In genomic region chr10:18610517-18610916, GRCh38 we compare ENCODE assay signal across 8 cellular contexts. TPM values are rescaled to one million over a fixed set of nuclear protein-coding genes. Genes with fewer than 3 reads are reported as not detected.
DNase-seq lines count a peak whose midpoint lies in the region; ATAC-seq, FAIRE-seq and TF ChIP-seq lines count a peak whose summit lies in the region.

No MANE protein-coding gene starts in this region.

- H3K18ac ChIP-seq in H1 (ENCODE audit: extremely low read depth, low read length) = no peak overlapping the region

- H3K4ac ChIP-seq in H1 (replicated peaks; ENCODE audit: insufficient read length, low read depth, low read length) = no peak overlapping the region

- no peak for TF ChIP-seq POLR2A in H1 (IDR thresholded peaks at IDR 0.05; ENCODE audit: control extremely low read depth in 1 of 2, low read depth in 2 of 2, low read length in 2 of 2)

- ATAC-seq in HG03280 (IDR thresholded peaks at IDR 0.05; ENCODE audit: unreplicated experiment) = no peak

- no peak overlapping the region for H3K23ac ChIP-seq in H1 (ENCODE audit: insufficient read length)

- no peaks in the 10 kb centered on the region; the same call in 1 of the 2 replicates for H3K79me1 ChIP-seq in H1 (ENCODE audit: low read depth, low read length)

- POLR2A ChIA-PET in H1 (lab: Charles Lee; ENCODE audit: partially characterized antibody) = no interaction called here

- no peak for TF ChIP-seq RAD21 in H1 (IDR thresholded peaks at IDR 0.05 in 1 of 2, conservative IDR thresholded peaks at IDR 0.05 in 1 of 2; ENCODE audit: low read depth in 2 of 2, low read length in 2 of 2)

- H3K36me3 ChIP-seq in H1 (ENCODE audit: control insufficient read depth in 2 of 4, insufficient read depth in 4 of 4, low read length in 3 of 4) = peaks cover 0 to 3% (median 0%) of the 10 kb centered on the region in 4 experiments; a peak in 4 of 8 replicates
- H3K36me3 ChIP-seq in mucosa of stomach (ENCODE audit: control insufficient read depth, insufficient read depth, low read length) = no peaks in the 10 kb centered on the region

- WGBS in H1 (ENCODE audit: extremely low coverage in 1 of 2, insufficient coverage in 1 of 2, insufficient read length in 1 of 2, insufficient replicate concordance in 2 of 2, low coverage in 1 of 2, low lambda C conversion rate in 2 of 2, missing lambda C conversion rate in 1 of 2), 2 experiments = 96% methylated on average over 3 of the region's 3 CpGs; no CpG with 5 or more reads in 1 of the 2 experiments

- H3K9ac ChIP-seq in H1 (replicated peaks in 1 of 4; ENCODE audit: extremely low read depth in 1 of 4, low read depth in 3 of 4, low read length in 3 of 4) = no peak overlapping the region
- H3K9ac ChIP-seq in mucosa of stomach (ENCODE audit: low read length) = peak overlapping the region; percentile 11

- H3K4me3 ChIP-seq in H1 (ENCODE audit: extremely low read depth in 1 of 4, insufficient read depth in 2 of 4, low read depth in 3 of 4, low read length in 4 of 4) = no peak overlapping the region
- no peak overlapping the region for H3K4me3 ChIP-seq in mucosa of stomach (ENCODE audit: low read length)

- H2BK20ac ChIP-seq in H1 (ENCODE audit: low read length) = no peak overlapping the region

- H3K9me3 ChIP-seq in H1 (ENCODE audit: insufficient read depth in 2 of 2, low read depth in 1 of 2, low read length in 1 of 2) (no peaks in the 10 kb centered on the region), mucosa of stomach (ENCODE audit: control insufficient read depth, low read length) (no peaks in the 10 kb centered on the region)

- H3K14ac ChIP-seq in H1 (ENCODE audit: insufficient read length) = no peak overlapping the region

- no peaks in the 10 kb centered on the region for H3K27me3 ChIP-seq in H1 (replicated peaks in 1 of 4; ENCODE audit: control insufficient read depth in 3 of 4, extremely low read depth in 1 of 4, insufficient read depth in 3 of 4, low read length in 3 of 4)
- H3K27me3 ChIP-seq in mucosa of stomach (ENCODE audit: control insufficient read depth, insufficient read depth, low read length) = no peaks in the 10 kb centered on the region

- H4K20me1 ChIP-seq in H1 (replicated peaks in 1 of 2; ENCODE audit: control insufficient read depth in 1 of 2, insufficient read depth in 2 of 2, low read length in 2 of 2) = peaks cover 0 to 2% of the 10 kb centered on the region in 2 experiments

- no peaks in the 10 kb centered on the region for H3K23me2 ChIP-seq in H1 (ENCODE audit: low read depth, low read length)

- DNase-seq in DMS153 (lab: John Stamatoyannopoulos, UW) (peak; percentile 80), NCI-H2227 (lab: John Stamatoyannopoulos, UW; ENCODE audit: unreplicated experiment) (peak; percentile 9), H1 (ENCODE audit: low read depth in 1 of 2, low spot score in 2 of 2) (no peak), NAMALWA (ENCODE audit: low spot score) (no peak), DMS114 treated with DMSO at 0.1 percent for 48 hours (lab: John Stamatoyannopoulos, UW; ENCODE audit: unreplicated experiment) (no peak), activated gamma-delta T cell (lab: John Stamatoyannopoulos, UW) (no peak)

- no peak overlapping the region for H4K5ac ChIP-seq in H1 (ENCODE audit: insufficient read length, low read depth, low read length)

- H2AFZ ChIP-seq in H1 (ENCODE audit: low read length) = no peak overlapping the region

- H4K91ac ChIP-seq in H1 (replicated peaks; ENCODE audit: insufficient read length, low read length) = no peak overlapping the region

- no peak overlapping the region for H3K56ac ChIP-seq in H1 (replicated peaks; ENCODE audit: insufficient read length, low read depth, low read length)

- no peak for TF ChIP-seq CTCF in H1 (IDR thresholded peaks at IDR 0.05; ENCODE audit: control extremely low read depth in 1 of 3, insufficient read depth in 1 of 3, low read depth in 1 of 3, low read length in 3 of 3)

- H3K4me2 ChIP-seq in H1 (ENCODE audit: insufficient read depth in 1 of 2, low read depth in 2 of 2, low read length in 2 of 2) = no peak overlapping the region

- no peak overlapping the region for H2BK12ac ChIP-seq in H1 (ENCODE audit: low read depth, low read length)

- H2BK120ac ChIP-seq in H1 (replicated peaks; ENCODE audit: low read depth, low read length) = no peak overlapping the region

- H2BK15ac ChIP-seq in H1 (ENCODE audit: low read length) = no peak overlapping the region

- no peak overlapping the region for H3K27ac ChIP-seq in H1 (ENCODE audit: low read depth, low read length)

- 0 out of 2 replicates have a peak overlapping the region, but pooled peaks have one; percentile 16 for H2BK5ac ChIP-seq in H1 (ENCODE audit: low read depth, low read length)

- CTCF ChIA-PET in H1 (lab: Charles Lee; ENCODE audit: partially characterized antibody) = no interaction called here

- FAIRE-seq in H1 (lab: Jason Lieb, UNC) = no peak

- no peak overlapping the region for H2AK5ac ChIP-seq in H1 (ENCODE audit: low read depth, low read length)

- H3K79me2 ChIP-seq in H1 (ENCODE audit: control insufficient read depth in 1 of 2, insufficient read depth in 2 of 2, low read length in 2 of 2) = no peaks in the 10 kb centered on the region

- H3K4me1 ChIP-seq in H1 (replicated peaks in 1 of 4; ENCODE audit: control insufficient read depth in 3 of 4, insufficient read depth in 4 of 4, low read length in 3 of 4) (no peaks in the 10 kb centered on the region), mucosa of stomach (ENCODE audit: control insufficient read depth, insufficient read depth, low read length) (peaks cover 6% of the 10 kb centered on the region)

- TF ChIP-seq EP300 in H1 (IDR thresholded peaks at IDR 0.05; ENCODE audit: borderline replicate concordance in 1 of 2, low read depth in 2 of 2, low read length in 2 of 2) = no peak

- no peak overlapping the region for H4K8ac ChIP-seq in H1 (ENCODE audit: extremely low read depth, insufficient read depth, low read length)

TF ChIP-seq in H1, 55 proteins besides CTCF, POLR2A, EP300 and RAD21:
- TF ChIP-seq RNF2 (IDR thresholded peaks at IDR 0.05; ENCODE audit: borderline replicate concordance, low read depth, low read length, missing control alignments, poor library complexity, severe bottlenecking) = no peak
- TF ChIP-seq TBP (IDR thresholded peaks at IDR 0.05; ENCODE audit: low read depth, low read length) = no peak
- TF ChIP-seq GABPA (IDR thresholded peaks at IDR 0.05; ENCODE audit: borderline replicate concordance, insufficient read depth, low read length) = no peak
- TF ChIP-seq KDM4A (IDR thresholded peaks at IDR 0.05; ENCODE audit: low read depth, low read length, severe bottlenecking) = no peak
- no peak for TF ChIP-seq KDM1A (IDR thresholded peaks at IDR 0.05; ENCODE audit: borderline replicate concordance, low read length)
- no peak for TF ChIP-seq BCL11A (IDR thresholded peaks at IDR 0.05; ENCODE audit: low read depth in 2 of 2, low read length in 2 of 2)
- TF ChIP-seq JUN (IDR thresholded peaks at IDR 0.05; ENCODE audit: low read depth, low read length) = no peak
- TF ChIP-seq MAX (IDR thresholded peaks at IDR 0.05) = no peak
- no peak for TF ChIP-seq ZNF274 (IDR thresholded peaks at IDR 0.05; ENCODE audit: borderline replicate concordance, extremely low read depth, low read length)
- TF ChIP-seq TCF12 (IDR thresholded peaks at IDR 0.05; ENCODE audit: low read depth, low read length) = no peak
- TF ChIP-seq ATF3 (IDR thresholded peaks at IDR 0.05; ENCODE audit: insufficient read depth, low read depth, low read length) = no peak

RNA-seq across cellular contexts. Expression of gene NSUN6, which starts 40.9 kb away (rescaled TPM):
- 12.9 and 14.4 TPM in 2 replicates for total RNA-seq in H1 (2021; fragmentation: NEBNext Ultra II Directional; extraction: Animal tissue kit (Norgen Biotek cat#: 25700))
- 4.7 and 5.9 TPM in 2 replicates for polyA plus RNA-seq in H1 (2011; rRNA removed)
- polyA plus RNA-seq in H1 (2011; cell fraction: cytosol; rRNA removed) = 7.8 TPM
- polyA plus RNA-seq in H1 (2011; cell fraction: nucleus; rRNA removed) = 4.7 TPM
- 7.5 to 11.4 TPM (median 8.0 TPM) in 4 replicates for polyA plus RNA-seq in H1 (2012, experiment 1 of 2)
- polyA plus RNA-seq in H1 (2012, experiment 2 of 2) = 0.56 TPM
- 13.9 TPM for polyA plus RNA-seq in H1 (2013, experiment 1 of 2)
- polyA plus RNA-seq in H1 (2013, experiment 2 of 2) = 11.5 TPM
- polyA minus RNA-seq in H1 (2011; rRNA and poly(A)+ RNA removed) = 11.4 and 14.3 TPM in 2 replicates
- 7.9 TPM for polyA minus RNA-seq in H1 (2011; cell fraction: cytosol; rRNA and poly(A)+ RNA removed)
- polyA minus RNA-seq in H1 (2011; cell fraction: nucleus; rRNA and poly(A)+ RNA removed) = 30.2 TPM

RNA-seq across cellular contexts. Expression of gene ARL5B, which starts 48.7 kb away (rescaled TPM):
- total RNA-seq in H1 (2021; fragmentation: NEBNext Ultra II Directional; extraction: Animal tissue kit (Norgen Biotek cat#: 25700)) = 47.2 and 52.1 TPM in 2 replicates
- 5.4 and 8.4 TPM in 2 replicates for polyA plus RNA-seq in H1 (2011; rRNA removed)
- polyA plus RNA-seq in H1 (2011; cell fraction: cytosol; rRNA removed) = 11.3 TPM
- 5.7 TPM for polyA plus RNA-seq in H1 (2011; cell fraction: nucleus; rRNA removed)
- 7.2 to 22.2 TPM (median 9.9 TPM) in 4 replicates for polyA plus RNA-seq in H1 (2012, experiment 1 of 2)
- polyA plus RNA-seq in H1 (2012, experiment 2 of 2) = 1.7 TPM
- polyA plus RNA-seq in H1 (2013, experiment 1 of 2) = 33.7 TPM
- polyA plus RNA-seq in H1 (2013, experiment 2 of 2) = 30.2 TPM
- 22.1 and 32.4 TPM in 2 replicates for polyA minus RNA-seq in H1 (2011; rRNA and poly(A)+ RNA removed)
- 18.1 TPM for polyA minus RNA-seq in H1 (2011; cell fraction: cytosol; rRNA and poly(A)+ RNA removed)
- polyA minus RNA-seq in H1 (2011; cell fraction: nucleus; rRNA and poly(A)+ RNA removed) = 60.8 TPM

Comparison
In these comparisons a context has a peak if more than half of its experiments do, and no peak if none do; other contexts are left out.
1. DNase-seq: peak in DMS153 (single experiment) and NCI-H2227 (single experiment); none in H1 (0 of 2), NAMALWA (single experiment), DMS114 treated with DMSO at 0.1 percent for 48 hours (single experiment) and activated gamma-delta T cell (single experiment).